ENCODE assay signal across 2 cellular contexts in genomic region chr10:95242581-95243317, GRCh38.
TF ChIP-seq lines count a peak whose summit lies in the region.

No MANE protein-coding gene starts in this region.

TF ChIP-seq in HCT116, 20 proteins besides CTCF, POLR2A, EP300 and RAD21:
- no peak for TF ChIP-seq SIN3A (IDR thresholded peaks at IDR 0.05; ENCODE audit: low read depth)
- TF ChIP-seq ZNF274 (IDR thresholded peaks at IDR 0.05; ENCODE audit: low read depth, low read length), result no peak
- TF ChIP-seq SP1 (IDR thresholded peaks at IDR 0.05; ENCODE audit: low read depth), result no peak
- no peak for TF ChIP-seq EZH2 (IDR thresholded peaks at IDR 0.05)
- TF ChIP-seq CBX3 (IDR thresholded peaks at IDR 0.05; ENCODE audit: low read depth), result no peak
- TF ChIP-seq ATF3 (IDR thresholded peaks at IDR 0.05), result no peak
- TF ChIP-seq EZH2phosphoT487 (IDR thresholded peaks at IDR 0.05; ENCODE audit: borderline replicate concordance), result no peak
- TF ChIP-seq FOSL1 (IDR thresholded peaks at IDR 0.05; ENCODE audit: low read depth), result no peak
- no peak for TF ChIP-seq ZBTB33 (IDR thresholded peaks at IDR 0.05; ENCODE audit: extremely low read depth, insufficient replicate concordance, low read length)
- no peak for TF ChIP-seq ZFX (IDR thresholded peaks at IDR 0.05)
- TF ChIP-seq TCF7L2 (IDR thresholded peaks at IDR 0.05; ENCODE audit: borderline replicate concordance, extremely low read depth, insufficient read depth, insufficient read length), result no peak
- TF ChIP-seq POLR2AphosphoS5 (IDR thresholded peaks at IDR 0.05; ENCODE audit: low read depth, low read length), result no peak
TF ChIP-seq in HCT116: peak in this region for 0.

TF ChIP-seq in SK-N-SH, 30 proteins besides CTCF, POLR2A, EP300 and RAD21:
- TF ChIP-seq FOSL2 (IDR thresholded peaks at IDR 0.05; ENCODE audit: borderline replicate concordance, low read depth), result no peak
- peak; percentile 96 for TF ChIP-seq SMC3 (IDR thresholded peaks at IDR 0.05; ENCODE audit: low read depth, low read length)
